ENCODE assay signal across 1 cellular context in the genomic region with DNA sequence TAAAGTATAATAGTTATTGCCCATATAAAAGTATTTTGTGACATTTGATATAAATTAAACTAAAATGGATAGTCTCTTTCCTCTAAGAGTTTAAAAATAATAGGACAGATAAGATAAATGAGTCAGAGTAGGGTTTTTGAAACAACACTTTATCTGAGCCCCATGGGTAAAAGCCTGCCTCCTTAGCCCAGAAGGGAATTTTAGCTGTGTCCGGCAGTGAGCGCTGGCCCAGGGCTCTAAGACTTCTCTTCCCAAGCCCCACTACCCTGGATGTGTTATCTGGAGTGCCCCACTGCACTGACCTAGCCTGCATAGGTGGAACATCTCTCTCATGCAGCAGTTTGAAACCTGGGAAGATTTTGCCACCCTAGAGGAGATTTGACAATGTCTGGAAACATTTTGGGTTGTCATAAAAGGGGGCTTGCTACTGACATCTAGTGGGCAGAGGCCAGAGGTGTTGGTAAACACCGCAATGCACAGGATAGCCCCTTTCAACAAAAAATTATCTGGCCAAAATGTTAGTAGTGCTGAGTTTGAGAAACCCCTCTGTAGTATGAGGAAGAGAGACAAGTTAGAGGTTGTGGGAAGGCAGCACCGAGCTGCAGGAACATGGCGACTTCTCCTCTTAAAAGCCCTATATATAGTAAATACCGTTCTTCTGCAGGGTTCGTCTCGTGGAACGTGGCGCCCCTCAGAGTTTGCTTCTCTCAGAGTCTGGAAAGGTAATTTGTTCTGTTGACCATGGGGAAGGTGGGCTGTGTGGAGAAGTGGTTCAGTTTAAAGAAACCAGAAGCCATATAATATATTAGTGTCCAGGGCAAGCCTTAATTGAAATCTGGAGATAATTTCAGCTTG.
A peak's percentile ranks its signal among the peaks of the same experiment; 100 is the strongest.
TF ChIP-seq lines count a peak whose summit lies in the region.

No MANE protein-coding gene starts in this region.

TF ChIP-seq in HepG2, 621 proteins besides CTCF, POLR2A, EP300 and RAD21 (continued from another document):
- TF ChIP-seq FOXA3 (CRISPR knock-in tag; IDR thresholded peaks at IDR 0.05): peak; percentile 48; the same call in 1 of the 2 replicates
- TF ChIP-seq FOXJ3 (CRISPR knock-in tag; IDR thresholded peaks at IDR 0.05; ENCODE audit: borderline replicate concordance): peak; percentile 31; the same call in 1 of the 2 replicates
- TF ChIP-seq, protein P1, sequence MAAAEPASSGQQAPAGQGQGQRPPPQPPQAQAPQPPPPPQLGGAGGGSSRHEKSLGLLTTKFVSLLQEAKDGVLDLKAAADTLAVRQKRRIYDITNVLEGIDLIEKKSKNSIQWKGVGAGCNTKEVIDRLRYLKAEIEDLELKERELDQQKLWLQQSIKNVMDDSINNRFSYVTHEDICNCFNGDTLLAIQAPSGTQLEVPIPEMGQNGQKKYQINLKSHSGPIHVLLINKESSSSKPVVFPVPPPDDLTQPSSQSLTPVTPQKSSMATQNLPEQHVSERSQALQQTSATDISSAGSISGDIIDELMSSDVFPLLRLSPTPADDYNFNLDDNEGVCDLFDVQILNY (CRISPR knock-in tag; conservative IDR thresholded peaks at IDR 0.05): no peak
- TF ChIP-seq GABPB1 (CRISPR knock-in tag; IDR thresholded peaks at IDR 0.05): no peak
- TF ChIP-seq MED13 (CRISPR knock-in tag; IDR thresholded peaks at IDR 0.05): no peak
- no peak for TF ChIP-seq ZNF878 (CRISPR knock-in tag; IDR thresholded peaks at IDR 0.05)
- no peak for TF ChIP-seq ZNF577 (CRISPR knock-in tag; IDR thresholded peaks at IDR 0.05; ENCODE audit: borderline replicate concordance, low read depth)
- TF ChIP-seq, protein P2, sequence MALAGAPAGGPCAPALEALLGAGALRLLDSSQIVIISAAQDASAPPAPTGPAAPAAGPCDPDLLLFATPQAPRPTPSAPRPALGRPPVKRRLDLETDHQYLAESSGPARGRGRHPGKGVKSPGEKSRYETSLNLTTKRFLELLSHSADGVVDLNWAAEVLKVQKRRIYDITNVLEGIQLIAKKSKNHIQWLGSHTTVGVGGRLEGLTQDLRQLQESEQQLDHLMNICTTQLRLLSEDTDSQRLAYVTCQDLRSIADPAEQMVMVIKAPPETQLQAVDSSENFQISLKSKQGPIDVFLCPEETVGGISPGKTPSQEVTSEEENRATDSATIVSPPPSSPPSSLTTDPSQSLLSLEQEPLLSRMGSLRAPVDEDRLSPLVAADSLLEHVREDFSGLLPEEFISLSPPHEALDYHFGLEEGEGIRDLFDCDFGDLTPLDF (CRISPR knock-in tag; IDR thresholded peaks at IDR 0.05): no peak
- no peak for TF ChIP-seq FOXA1 (IDR thresholded peaks at IDR 0.05)
- TF ChIP-seq FOXA1 (CRISPR knock-in tag; IDR thresholded peaks at IDR 0.05): peak; percentile 78; the same call in 1 of the 2 replicates
- TF ChIP-seq, protein P3, sequence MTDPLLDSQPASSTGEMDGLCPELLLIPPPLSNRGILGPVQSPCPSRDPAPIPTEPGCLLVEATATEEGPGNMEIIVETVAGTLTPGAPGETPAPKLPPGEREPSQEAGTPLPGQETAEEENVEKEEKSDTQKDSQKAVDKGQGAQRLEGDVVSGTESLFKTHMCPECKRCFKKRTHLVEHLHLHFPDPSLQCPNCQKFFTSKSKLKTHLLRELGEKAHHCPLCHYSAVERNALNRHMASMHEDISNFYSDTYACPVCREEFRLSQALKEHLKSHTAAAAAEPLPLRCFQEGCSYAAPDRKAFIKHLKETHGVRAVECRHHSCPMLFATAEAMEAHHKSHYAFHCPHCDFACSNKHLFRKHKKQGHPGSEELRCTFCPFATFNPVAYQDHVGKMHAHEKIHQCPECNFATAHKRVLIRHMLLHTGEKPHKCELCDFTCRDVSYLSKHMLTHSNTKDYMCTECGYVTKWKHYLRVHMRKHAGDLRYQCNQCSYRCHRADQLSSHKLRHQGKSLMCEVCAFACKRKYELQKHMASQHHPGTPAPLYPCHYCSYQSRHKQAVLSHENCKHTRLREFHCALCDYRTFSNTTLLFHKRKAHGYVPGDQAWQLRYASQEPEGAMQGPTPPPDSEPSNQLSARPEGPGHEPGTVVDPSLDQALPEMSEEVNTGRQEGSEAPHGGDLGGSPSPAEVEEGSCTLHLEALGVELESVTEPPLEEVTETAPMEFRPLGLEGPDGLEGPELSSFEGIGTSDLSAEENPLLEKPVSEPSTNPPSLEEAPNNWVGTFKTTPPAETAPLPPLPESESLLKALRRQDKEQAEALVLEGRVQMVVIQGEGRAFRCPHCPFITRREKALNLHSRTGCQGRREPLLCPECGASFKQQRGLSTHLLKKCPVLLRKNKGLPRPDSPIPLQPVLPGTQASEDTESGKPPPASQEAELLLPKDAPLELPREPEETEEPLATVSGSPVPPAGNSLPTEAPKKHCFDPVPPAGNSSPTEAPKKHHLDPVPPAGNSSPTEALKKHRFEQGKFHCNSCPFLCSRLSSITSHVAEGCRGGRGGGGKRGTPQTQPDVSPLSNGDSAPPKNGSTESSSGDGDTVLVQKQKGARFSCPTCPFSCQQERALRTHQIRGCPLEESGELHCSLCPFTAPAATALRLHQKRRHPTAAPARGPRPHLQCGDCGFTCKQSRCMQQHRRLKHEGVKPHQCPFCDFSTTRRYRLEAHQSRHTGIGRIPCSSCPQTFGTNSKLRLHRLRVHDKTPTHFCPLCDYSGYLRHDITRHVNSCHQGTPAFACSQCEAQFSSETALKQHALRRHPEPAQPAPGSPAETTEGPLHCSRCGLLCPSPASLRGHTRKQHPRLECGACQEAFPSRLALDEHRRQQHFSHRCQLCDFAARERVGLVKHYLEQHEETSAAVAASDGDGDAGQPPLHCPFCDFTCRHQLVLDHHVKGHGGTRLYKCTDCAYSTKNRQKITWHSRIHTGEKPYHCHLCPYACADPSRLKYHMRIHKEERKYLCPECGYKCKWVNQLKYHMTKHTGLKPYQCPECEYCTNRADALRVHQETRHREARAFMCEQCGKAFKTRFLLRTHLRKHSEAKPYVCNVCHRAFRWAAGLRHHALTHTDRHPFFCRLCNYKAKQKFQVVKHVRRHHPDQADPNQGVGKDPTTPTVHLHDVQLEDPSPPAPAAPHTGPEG (CRISPR knock-in tag; IDR thresholded peaks at IDR 0.05): no peak
- TF ChIP-seq ZSCAN20 (CRISPR knock-in tag; IDR thresholded peaks at IDR 0.05; ENCODE audit: borderline replicate concordance): no peak
- no peak for TF ChIP-seq TBP (CRISPR knock-in tag; IDR thresholded peaks at IDR 0.05)
- TF ChIP-seq, protein P4, sequence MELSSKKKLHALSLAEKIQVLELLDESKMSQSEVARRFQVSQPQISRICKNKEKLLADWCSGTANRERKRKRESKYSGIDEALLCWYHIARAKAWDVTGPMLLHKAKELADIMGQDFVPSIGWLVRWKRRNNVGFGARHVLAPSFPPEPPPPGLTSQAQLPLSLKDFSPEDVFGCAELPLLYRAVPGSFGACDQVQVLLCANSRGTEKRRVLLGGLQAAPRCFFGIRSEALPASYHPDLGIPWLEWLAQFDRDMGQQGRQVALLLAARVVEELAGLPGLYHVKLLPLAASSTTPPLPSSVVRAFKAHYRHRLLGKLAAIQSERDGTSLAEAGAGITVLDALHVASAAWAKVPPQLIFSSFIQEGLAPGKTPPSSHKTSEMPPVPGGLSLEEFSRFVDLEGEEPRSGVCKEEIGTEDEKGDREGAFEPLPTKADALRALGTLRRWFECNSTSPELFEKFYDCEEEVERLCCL (CRISPR knock-in tag; IDR thresholded peaks at IDR 0.05; ENCODE audit: borderline replicate concordance): no peak
- no peak for TF ChIP-seq SALL1 (CRISPR knock-in tag; IDR thresholded peaks at IDR 0.05)
- no peak for TF ChIP-seq HNF4A (CRISPR knock-in tag; IDR thresholded peaks at IDR 0.05)
- TF ChIP-seq, protein P5, sequence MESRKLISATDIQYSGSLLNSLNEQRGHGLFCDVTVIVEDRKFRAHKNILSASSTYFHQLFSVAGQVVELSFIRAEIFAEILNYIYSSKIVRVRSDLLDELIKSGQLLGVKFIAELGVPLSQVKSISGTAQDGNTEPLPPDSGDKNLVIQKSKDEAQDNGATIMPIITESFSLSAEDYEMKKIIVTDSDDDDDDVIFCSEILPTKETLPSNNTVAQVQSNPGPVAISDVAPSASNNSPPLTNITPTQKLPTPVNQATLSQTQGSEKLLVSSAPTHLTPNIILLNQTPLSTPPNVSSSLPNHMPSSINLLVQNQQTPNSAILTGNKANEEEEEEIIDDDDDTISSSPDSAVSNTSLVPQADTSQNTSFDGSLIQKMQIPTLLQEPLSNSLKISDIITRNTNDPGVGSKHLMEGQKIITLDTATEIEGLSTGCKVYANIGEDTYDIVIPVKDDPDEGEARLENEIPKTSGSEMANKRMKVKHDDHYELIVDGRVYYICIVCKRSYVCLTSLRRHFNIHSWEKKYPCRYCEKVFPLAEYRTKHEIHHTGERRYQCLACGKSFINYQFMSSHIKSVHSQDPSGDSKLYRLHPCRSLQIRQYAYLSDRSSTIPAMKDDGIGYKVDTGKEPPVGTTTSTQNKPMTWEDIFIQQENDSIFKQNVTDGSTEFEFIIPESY (CRISPR knock-in tag; IDR thresholded peaks at IDR 0.05): 0 out of 2 replicates have a peak, but pooled peaks have one; percentile 24
- TF ChIP-seq ZNF816 (CRISPR knock-in tag; IDR thresholded peaks at IDR 0.05; ENCODE audit: borderline replicate concordance): no peak
- TF ChIP-seq, protein P6, sequence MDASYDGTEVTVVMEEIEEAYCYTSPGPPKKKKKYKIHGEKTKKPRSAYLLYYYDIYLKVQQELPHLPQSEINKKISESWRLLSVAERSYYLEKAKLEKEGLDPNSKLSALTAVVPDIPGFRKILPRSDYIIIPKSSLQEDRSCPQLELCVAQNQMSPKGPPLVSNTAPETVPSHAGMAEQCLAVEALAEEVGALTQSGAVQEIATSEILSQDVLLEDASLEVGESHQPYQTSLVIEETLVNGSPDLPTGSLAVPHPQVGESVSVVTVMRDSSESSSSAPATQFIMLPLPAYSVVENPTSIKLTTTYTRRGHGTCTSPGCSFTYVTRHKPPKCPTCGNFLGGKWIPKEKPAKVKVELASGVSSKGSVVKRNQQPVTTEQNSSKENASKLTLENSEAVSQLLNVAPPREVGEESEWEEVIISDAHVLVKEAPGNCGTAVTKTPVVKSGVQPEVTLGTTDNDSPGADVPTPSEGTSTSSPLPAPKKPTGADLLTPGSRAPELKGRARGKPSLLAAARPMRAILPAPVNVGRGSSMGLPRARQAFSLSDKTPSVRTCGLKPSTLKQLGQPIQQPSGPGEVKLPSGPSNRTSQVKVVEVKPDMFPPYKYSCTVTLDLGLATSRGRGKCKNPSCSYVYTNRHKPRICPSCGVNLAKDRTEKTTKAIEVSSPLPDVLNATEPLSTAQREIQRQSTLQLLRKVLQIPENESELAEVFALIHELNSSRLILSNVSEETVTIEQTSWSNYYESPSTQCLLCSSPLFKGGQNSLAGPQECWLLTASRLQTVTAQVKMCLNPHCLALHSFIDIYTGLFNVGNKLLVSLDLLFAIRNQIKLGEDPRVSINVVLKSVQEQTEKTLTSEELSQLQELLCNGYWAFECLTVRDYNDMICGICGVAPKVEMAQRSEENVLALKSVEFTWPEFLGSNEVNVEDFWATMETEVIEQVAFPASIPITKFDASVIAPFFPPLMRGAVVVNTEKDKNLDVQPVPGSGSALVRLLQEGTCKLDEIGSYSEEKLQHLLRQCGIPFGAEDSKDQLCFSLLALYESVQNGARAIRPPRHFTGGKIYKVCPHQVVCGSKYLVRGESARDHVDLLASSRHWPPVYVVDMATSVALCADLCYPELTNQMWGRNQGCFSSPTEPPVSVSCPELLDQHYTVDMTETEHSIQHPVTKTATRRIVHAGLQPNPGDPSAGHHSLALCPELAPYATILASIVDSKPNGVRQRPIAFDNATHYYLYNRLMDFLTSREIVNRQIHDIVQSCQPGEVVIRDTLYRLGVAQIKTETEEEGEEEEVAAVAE (CRISPR knock-in tag; IDR thresholded peaks at IDR 0.05; ENCODE audit: borderline replicate concordance): no peak
- no peak for TF ChIP-seq MEF2D (CRISPR knock-in tag; IDR thresholded peaks at IDR 0.05)
- TF ChIP-seq STAG1 (CRISPR knock-in tag; IDR thresholded peaks at IDR 0.05): peak; percentile 71
- TF ChIP-seq REL (CRISPR knock-in tag; conservative IDR thresholded peaks at IDR 0.05): no peak
- TF ChIP-seq TCF7 (IDR thresholded peaks at IDR 0.05; ENCODE audit: low read depth): no peak
